Comparison of ENCODE assay signal across 12 cellular contexts in genomic region chr12:105025890-105026289, GRCh38. TPM values are rescaled to one million over a fixed set of nuclear protein-coding genes. Genes with fewer than 3 reads are reported as not detected.
DNase-seq lines count a peak whose midpoint lies in the region; ATAC-seq and TF ChIP-seq lines count a peak whose summit lies in the region.
"Had no signal": no experiment of that assay in that cellular context is flagged by ENCODE, and none has a peak within 500 bp of the region (broad histone marks: within the 10 kb centered on the region; RNA-seq: fewer than 3 reads in every experiment).

No MANE protein-coding gene starts in this region.

- H3K9me3 Mint-ChIP-seq in HFFc6 = no peaks in the 10 kb centered on the region

- H3K4me3 Mint-ChIP-seq in HFFc6 = no peak overlapping the region

- DNase-seq in HFFc6 = peak; percentile 22
- peak; percentile 33 to 70 (median 61) for DNase-seq in body of pancreas
- peak; percentile 71 for DNase-seq in inferior parietal cortex (ENCODE audit: extremely low spot score)
- no peak for DNase-seq in germinal center (ENCODE audit: low spot score)
- no peak for DNase-seq in A673 (ENCODE audit: low spot score)
- DNase-seq in HEK293T (ENCODE audit: extremely low spot score) = no peak
- DNase-seq: activated CD4-positive, alpha-beta T cell treated with anti-CD3 and anti-CD28 coated beads for 4 hours; DND-41; Karpas-422 had no signal

- H3K9ac ChIP-seq in stomach smooth muscle (ENCODE audit: low read length in 2 of 2) = no peak overlapping the region

- WGBS in body of pancreas, 2 donors = 21 to 28% methylated on average over 5 of the region's 5 CpGs

- CTCF ChIA-PET in A673 (lab: Charles Lee) (no interaction called here), HEK293T (lab: Yijun Ruan, JAX) (interaction anchor here (0.7 kb wide), 2 partner anchors 12 to 476 kb away, joined by 3 read pairs; no protein-coding TSS in a partner anchor)

- peak overlapping the region in 2 of 4 donors; percentile 12 to 55 for H3K27ac ChIP-seq in body of pancreas
- peak overlapping the region; percentile 71 for H3K27ac ChIP-seq in stomach smooth muscle (ENCODE audit: low read length)
- H3K27ac ChIP-seq in A673 (ENCODE audit: low read depth, low read length, poor library complexity, severe bottlenecking) = no peak overlapping the region

- H3K4me1 ChIP-seq in body of pancreas = peaks cover 19% of the 10 kb centered on the region
- peaks cover 23% of the 10 kb centered on the region for H3K4me1 ChIP-seq in stomach smooth muscle (ENCODE audit: control insufficient read depth, insufficient read depth, low read length)
- H3K4me1 ChIP-seq in A673 (ENCODE audit: insufficient read depth, low read length, poor library complexity, severe bottlenecking) = no peaks in the 10 kb centered on the region

- no TSS peak for BruUV-seq in A673 (replicated peaks; lab: Mats Ljungman, UMichigan)

- intact Hi-C loops in body of pancreas (cut with DNase I) (no loop called here), A673 (cut with micrococcal nuclease; ENCODE audit: unreplicated experiment) (no loop called here)

- TF ChIP-seq POLR2A in body of pancreas (IDR thresholded peaks at IDR 0.05) = no peak

- H3K27me3 ChIP-seq in body of pancreas (no peaks in the 10 kb centered on the region), stomach smooth muscle (ENCODE audit: control insufficient read depth in 1 of 2, insufficient read depth in 2 of 2, low read length in 2 of 2) (no peaks in the 10 kb centered on the region), A673 (replicated peaks; ENCODE audit: insufficient read depth, low read depth, low read length, poor library complexity) (no peaks in the 10 kb centered on the region)

- ATAC-seq in body of pancreas (peak; percentile 58), GM21367 (IDR thresholded peaks at IDR 0.05; ENCODE audit: unreplicated experiment) (no peak)
- ATAC-seq: Panc1 had no signal

- H3K36me3 ChIP-seq in body of pancreas (replicated peaks in 1 of 2; ENCODE audit: insufficient read depth in 1 of 2, low read depth in 2 of 2) = peaks cover 0 to 10% of the 10 kb centered on the region in 2 donors
- no peaks in the 10 kb centered on the region for H3K36me3 ChIP-seq in stomach smooth muscle (ENCODE audit: control insufficient read depth in 2 of 2, insufficient read depth in 2 of 2, low read length in 2 of 2)
- no peaks in the 10 kb centered on the region for H3K36me3 ChIP-seq in A673 (ENCODE audit: insufficient read depth, low read length, poor library complexity, severe bottlenecking)

- peaks cover 12% of the 10 kb centered on the region for H3K4me1 Mint-ChIP-seq in HFFc6 (ENCODE audit: low read depth)

- H3K4me3 ChIP-seq in body of pancreas (no peak overlapping the region), stomach smooth muscle (ENCODE audit: low read length in 2 of 2) (no peak overlapping the region), A673 (ENCODE audit: low read depth, low read length, poor library complexity, severe bottlenecking) (no peak overlapping the region)

- TF ChIP-seq CTCF in HFFc6 (IDR thresholded peaks at IDR 0.05) (no peak), body of pancreas (IDR thresholded peaks at IDR 0.05) (no peak), A673 (conservative IDR thresholded peaks at IDR 0.05; ENCODE audit: low read depth, low read length) (no peak)

- POLR2A ChIA-PET in A673 (lab: Charles Lee; ENCODE audit: low non-redundant PET) = no interaction called here
- POLR2A ChIA-PET in HEK293T (lab: Yijun Ruan, JAX) = no interaction called here

- no peaks in the 10 kb centered on the region for H3K27me3 Mint-ChIP-seq in HFFc6 (ENCODE audit: insufficient read depth)

- H3K27ac Mint-ChIP-seq in HFFc6 = no peak overlapping the region

- H3K9me3 ChIP-seq in body of pancreas = no peaks in the 10 kb centered on the region
- H3K9me3 ChIP-seq in stomach smooth muscle (ENCODE audit: control insufficient read depth in 2 of 2, low read length in 2 of 2) = no peaks in the 10 kb centered on the region
- no peaks in the 10 kb centered on the region for H3K9me3 ChIP-seq in A673 (ENCODE audit: low read depth, low read length, poor library complexity, severe bottlenecking)

- peaks cover 41% of the 10 kb centered on the region for H3K36me3 Mint-ChIP-seq in HFFc6 (ENCODE audit: low read depth)

TF ChIP-seq in HEK293T, 16 proteins besides CTCF, POLR2A, EP300 and RAD21:
- TF ChIP-seq CTBP1 (IDR thresholded peaks at IDR 0.05; ENCODE audit: borderline replicate concordance) = no peak
- no peak for TF ChIP-seq L3MBTL2 (conservative IDR thresholded peaks at IDR 0.05)
- TF ChIP-seq NFRKB (IDR thresholded peaks at IDR 0.05) = no peak
- TF ChIP-seq HDGF (IDR thresholded peaks at IDR 0.05; ENCODE audit: borderline replicate concordance) = no peak
- TF ChIP-seq FOXK2 (IDR thresholded peaks at IDR 0.05) = no peak
- TF ChIP-seq ELF4 (IDR thresholded peaks at IDR 0.05) = no peak

RNA-seq across cellular contexts. Expression of gene NOPCHAP1, which starts 39.8 kb away (rescaled TPM):
- total RNA-seq in HFFc6 (2021; fragmentation: NEBNext Ultra II Directional; extraction: Animal tissue kit (Norgen Biotek cat#: 25700)) = 10 to 100 TPM; 13.7 to 16.1 (median 14.0) TPM
- total RNA-seq in body of pancreas (1 to 10 TPM; 5.9 to 6.5 TPM), A673 (2021) (31.2 and 32.5 TPM in 2 replicates)

RNA-seq across cellular contexts. Expression of gene ALDH1L2, which starts 58.4 kb away (rescaled TPM):
- total RNA-seq in HFFc6 (2021; fragmentation: NEBNext Ultra II Directional; extraction: Animal tissue kit (Norgen Biotek cat#: 25700)) = 10 to 100 TPM; 36.9 to 50.8 (median 41.6) TPM
- 10 to 100 TPM; 31.1 to 71.2 TPM for total RNA-seq in body of pancreas
- 3.4 and 4.9 TPM in 2 replicates for total RNA-seq in A673 (2021)

Comparison
In these comparisons a context has a peak if more than half of its experiments do, and no peak if none do; other contexts are left out.
1. DNase-seq: peak in HFFc6 (single experiment), body of pancreas (4 of 4) and inferior parietal cortex (single experiment); none in germinal center (single experiment), A673 (single experiment) and HEK293T (single experiment).